35 cellular contexts compared by ENCODE assay signal in the genomic region with DNA sequence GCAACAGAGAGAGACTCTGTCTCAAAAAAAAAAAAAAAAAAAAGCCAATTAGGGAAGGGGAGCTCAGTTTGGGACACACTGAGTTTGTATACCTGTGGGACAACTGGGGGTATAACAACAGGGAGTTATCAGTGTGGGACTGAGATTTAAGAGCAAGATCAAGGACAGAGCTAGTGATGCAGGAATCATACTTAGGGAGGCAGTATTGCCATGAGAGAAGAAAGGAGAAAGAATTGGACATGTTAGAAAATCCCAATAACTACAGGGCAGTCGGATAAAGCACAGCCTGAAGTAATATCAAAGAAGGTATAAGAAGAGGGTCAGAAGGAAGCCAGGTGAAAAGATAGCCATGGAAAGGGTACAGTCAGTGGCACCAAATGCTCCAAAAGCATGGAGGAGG.
"Had no signal": no experiment of that assay in that cellular context is flagged by ENCODE, and none has a peak within 500 bp of the region (broad histone marks: within the 10 kb centered on the region; RNA-seq: fewer than 3 reads in every experiment).

No MANE protein-coding gene starts in this region.

- DNase-seq: activated B cell treated with CpG ODN at 0.5 μM for 24 hours; activated CD4-positive, alpha-beta memory T cell treated with anti-CD3 and anti-CD28 coated beads for 36 hours; activated CD4-positive, alpha-beta T cell treated with anti-CD3 and anti-CD28 coated beads for 4 hours; activated CD4-positive, alpha-beta T cell treated with anti-CD3 and anti-CD28 coated beads, Interleukin-2, amount 10 ng/mL, durations not matched to agents 24 days and 14 days; activated CD4-positive, alpha-beta T cell treated with anti-CD3 and anti-CD28 coated beads, Interleukin-2, amount 50 U/mL, for 1 hour; activated CD4-positive, alpha-beta T cell treated with anti-CD3 and anti-CD28 coated beads, Interleukin-2, amount 50 U/mL, for 4 hours; activated CD4-positive, CD25-positive, alpha-beta regulatory T cell treated with anti-CD3 and anti-CD28 coated beads, Interleukin-2, amount 50 U/mL, for 72 hours; activated CD8-positive, alpha-beta memory T cell treated with anti-CD3 and anti-CD28 coated beads, Interleukin-2, amount 50 U/mL, for 4 hours; activated CD8-positive, alpha-beta T cell treated with anti-CD3 and anti-CD28 coated beads for 36 hours; activated effector memory CD4-positive, alpha-beta T cell treated with anti-CD3 and anti-CD28 coated beads, Interleukin-2, amount 50 U/mL, for 16 hours; activated gamma-delta T cell treated with Interleukin-2 at 50 U/mL for 16 hours; activated naive CD4-positive, alpha-beta T cell; activated naive CD4-positive, alpha-beta T cell treated with anti-CD3 and anti-CD28 coated beads for 36 hours; activated naive CD4-positive, alpha-beta T cell treated with anti-CD3 and anti-CD28 coated beads, Interleukin-2, amount 50 U/mL, for 16 hours; activated naive CD8-positive, alpha-beta T cell treated with anti-CD3 and anti-CD28 coated beads for 36 hours; activated T-cell treated with anti-CD3 and anti-CD28 coated beads for 4 hours; activated T-cell treated with anti-CD3 and anti-CD28 coated beads, Interleukin-2, amount 50 U/mL, for 1 hour; activated T-cell treated with anti-CD3 and anti-CD28 coated beads, Interleukin-2, amount 50 U/mL, for 4 hours; activated T-cell treated with anti-CD3 and anti-CD28 coated beads, Interleukin-2, amount 50 U/mL, for 72 hours; adrenal gland; amniotic stem cell; aorta; body of pancreas; brain microvascular endothelial cell; central memory CD4-positive, alpha-beta T cell; T-helper 1 cell; T-helper 2 cell; T-helper 9 cell had no signal

- H3K27me3 Mint-ChIP-seq: activated B cell treated with CpG ODN at 0.5 μM for 24 hours; activated CD4-positive, alpha-beta memory T cell treated with anti-CD3 and anti-CD28 coated beads for 36 hours; activated CD4-positive, alpha-beta T cell treated with anti-CD3 and anti-CD28 coated beads, Interleukin-2, amount 10 ng/mL, durations not matched to agents 24 days and 14 days; activated CD8-positive, alpha-beta T cell treated with anti-CD3 and anti-CD28 coated beads for 36 hours; activated naive CD8-positive, alpha-beta T cell treated with anti-CD3 and anti-CD28 coated beads for 36 hours; activated T-helper 17 cell treated with anti-CD3 and anti-CD28 coated beads, Interleukin-2, amount 50 U/mL, for 72 hours had no signal

- H3K9me3 Mint-ChIP-seq: activated B cell treated with CpG ODN at 0.5 μM for 24 hours; activated CD4-positive, alpha-beta memory T cell treated with anti-CD3 and anti-CD28 coated beads for 36 hours; activated CD4-positive, alpha-beta T cell treated with anti-CD3 and anti-CD28 coated beads, Interleukin-2, amount 10 ng/mL, durations not matched to agents 24 days and 14 days; activated naive CD4-positive, alpha-beta T cell treated with anti-CD3 and anti-CD28 coated beads for 36 hours; activated naive CD8-positive, alpha-beta T cell treated with anti-CD3 and anti-CD28 coated beads for 36 hours; activated T-helper 1 cell treated with anti-CD3 and anti-CD28 coated beads, Interleukin-12 subunit alpha, Interleukin-12 subunit beta, Interleukin-2, Interleukin-4 antibody, amounts not matched to agents 30 ng/mL and 10 ng/mL and 1 ng/mL, durations not matched to agents 14 hours and 24 hours and 36 hours had no signal

- H3K27ac ChIP-seq: adrenal gland, body of pancreas, brain microvascular endothelial cell, breast epithelium, VCaP had no signal

- H3K36me3 Mint-ChIP-seq: activated CD4-positive, alpha-beta memory T cell treated with anti-CD3 and anti-CD28 coated beads for 36 hours; activated naive CD4-positive, alpha-beta T cell treated with anti-CD3 and anti-CD28 coated beads, Interleukin-2, amount 50 U/mL, for 72 hours; activated naive CD8-positive, alpha-beta T cell treated with anti-CD3 and anti-CD28 coated beads for 36 hours had no signal

- H3K4me1 Mint-ChIP-seq: activated B cell treated with CpG ODN at 0.5 μM for 24 hours; activated CD4-positive, alpha-beta T cell treated with anti-CD3 and anti-CD28 coated beads, Interleukin-2, amount 10 ng/mL, durations not matched to agents 24 days and 14 days; activated naive CD8-positive, alpha-beta T cell treated with anti-CD3 and anti-CD28 coated beads for 36 hours; activated T-helper 17 cell treated with anti-CD3 and anti-CD28 coated beads, Interleukin-2, amount 50 U/mL, for 72 hours had no signal

- H3K27ac Mint-ChIP-seq: activated B cell treated with CpG ODN at 0.5 μM for 24 hours; activated CD4-positive, alpha-beta memory T cell treated with anti-CD3 and anti-CD28 coated beads for 36 hours; activated CD4-positive, alpha-beta T cell treated with anti-CD3 and anti-CD28 coated beads, Interleukin-2, amount 10 ng/mL, durations not matched to agents 24 days and 14 days; activated CD8-positive, alpha-beta T cell treated with anti-CD3 and anti-CD28 coated beads for 36 hours; activated naive CD4-positive, alpha-beta T cell treated with anti-CD3 and anti-CD28 coated beads for 36 hours; activated naive CD4-positive, alpha-beta T cell treated with anti-CD3 and anti-CD28 coated beads, Interleukin-2, amount 50 U/mL, for 72 hours; activated naive CD8-positive, alpha-beta T cell treated with anti-CD3 and anti-CD28 coated beads for 36 hours; activated T-cell treated with anti-CD3 and anti-CD28 coated beads, Interleukin-2, amount 50 U/mL, for 72 hours; activated T-helper 1 cell treated with anti-CD3 and anti-CD28 coated beads, Interleukin-12 subunit alpha, Interleukin-12 subunit beta, Interleukin-2, Interleukin-4 antibody, amounts not matched to agents 30 ng/mL and 10 ng/mL and 1 ng/mL, durations not matched to agents 14 hours and 24 hours and 36 hours; activated T-helper 17 cell treated with anti-CD3 and anti-CD28 coated beads, Interleukin-2, amount 50 U/mL, for 72 hours; T-helper 1 cell treated with Interleukin-12 subunit alpha and Interleukin-12 subunit beta and Interleukin-4 antibody, amounts not matched to agents 30 μg/mL and 1 μg/mL, for 36 hours; T-helper 2 cell treated with Interferon-gamma antibody and Interleukin-4, amounts not matched to agents 5 μg/mL and 100 μg/mL, for 36 hours had no signal

- H3K4me3 Mint-ChIP-seq: activated B cell treated with CpG ODN at 0.5 μM for 24 hours; activated CD4-positive, alpha-beta memory T cell treated with anti-CD3 and anti-CD28 coated beads for 36 hours; activated CD4-positive, alpha-beta T cell treated with anti-CD3 and anti-CD28 coated beads, Interleukin-2, amount 10 ng/mL, durations not matched to agents 24 days and 14 days; activated CD8-positive, alpha-beta T cell treated with anti-CD3 and anti-CD28 coated beads for 36 hours; activated naive CD4-positive, alpha-beta T cell treated with anti-CD3 and anti-CD28 coated beads for 36 hours; activated naive CD8-positive, alpha-beta T cell treated with anti-CD3 and anti-CD28 coated beads for 36 hours; activated T-cell treated with anti-CD3 and anti-CD28 coated beads, Interleukin-2, amount 50 U/mL, for 4 hours; activated T-cell treated with anti-CD3 and anti-CD28 coated beads, Interleukin-2, amount 50 U/mL, for 72 hours; activated T-helper 1 cell treated with anti-CD3 and anti-CD28 coated beads, Interleukin-12 subunit alpha, Interleukin-12 subunit beta, Interleukin-2, Interleukin-4 antibody, amounts not matched to agents 30 ng/mL and 10 ng/mL and 1 ng/mL, durations not matched to agents 14 hours and 24 hours and 36 hours; activated T-helper 17 cell treated with anti-CD3 and anti-CD28 coated beads, Interleukin-2, amount 50 U/mL, for 72 hours; T-helper 1 cell treated with Interleukin-12 subunit alpha and Interleukin-12 subunit beta and Interleukin-4 antibody, amounts not matched to agents 30 μg/mL and 1 μg/mL, for 36 hours; T-helper 2 cell treated with Interferon-gamma antibody and Interleukin-4, amounts not matched to agents 5 μg/mL and 100 μg/mL, for 36 hours had no signal
